ENCODE assay signal across 11 cellular contexts in genomic region chr2:218003994-218004419, GRCh38. TPM values are rescaled to one million over a fixed set of nuclear protein-coding genes. Genes with fewer than 3 reads are reported as not detected.
DNase-seq lines count a peak whose midpoint lies in the region; ATAC-seq and TF ChIP-seq lines count a peak whose summit lies in the region.
"Had no signal": no experiment of that assay in that cellular context is flagged by ENCODE, and none has a peak within 500 bp of the region (broad histone marks: within the 10 kb centered on the region; RNA-seq: fewer than 3 reads in every experiment).

No MANE protein-coding gene starts in this region.

- WGBS in suprapubic skin, result 26% methylated on average over 5 of the region's 6 CpGs

- TF ChIP-seq CTCF in HFF-Myc (IDR thresholded peaks at IDR 0.05; ENCODE audit: low read depth, low read length, missing control alignments) (no peak), chondrocyte (IDR thresholded peaks at IDR 0.05) (no peak), left lung (IDR thresholded peaks at IDR 0.05) (no peak), suprapubic skin (IDR thresholded peaks at IDR 0.05) (no peak)

- peak overlapping the region; percentile 42 for H3K4me3 Mint-ChIP-seq in chondrocyte (ENCODE audit: unreplicated experiment)

- peaks cover 86% of the 10 kb centered on the region for H3K4me1 Mint-ChIP-seq in chondrocyte (ENCODE audit: low read depth)

- ATAC-seq in left lung, result peak; percentile 88

- intact Hi-C loops in left lung (cut with DNase I), result no loop called here

- no peaks in the 10 kb centered on the region for H3K9me3 ChIP-seq in left lung
- no peaks in the 10 kb centered on the region for H3K9me3 ChIP-seq in suprapubic skin

- DNase-seq in HFF-Myc (ENCODE audit: extremely low read depth, low read depth) (peak; percentile 89), chondrocyte (ENCODE audit: low spot score) (no peak), left lung (peak in 1 of 2 donors; percentile 83), suprapubic skin (ENCODE audit: low spot score in 2 of 2) (peak in 1 of 2 donors; percentile 89), ecto neural progenitor cell (ENCODE audit: low spot score) (no peak), NCI-H1417 treated with DMSO at 0.1 percent for 48 hours (lab: John Stamatoyannopoulos, UW) (no peak), NCI-H2081 (lab: John Stamatoyannopoulos, UW) (no peak), DMS53 (lab: John Stamatoyannopoulos, UW) (no peak)
- DNase-seq: effector memory CD4-positive, alpha-beta T cell; NCI-H82; stimulated activated CD8-positive, alpha-beta memory T cell treated with anti-CD3 and anti-CD28 coated beads, Interleukin-4, amount 100 ng/mL, for 48 hours had no signal

- peak overlapping the region in 1 of 2 donors; percentile 73 for H3K27ac ChIP-seq in left lung
- peak overlapping the region; percentile 87 for H3K27ac ChIP-seq in suprapubic skin

- TF ChIP-seq EP300 in suprapubic skin (IDR thresholded peaks at IDR 0.05), result no peak

- no peaks in the 10 kb centered on the region for H3K36me3 Mint-ChIP-seq in chondrocyte (ENCODE audit: low read depth)

- H3K27me3 Mint-ChIP-seq in chondrocyte (ENCODE audit: low read depth), result no peaks in the 10 kb centered on the region

- peaks cover 3 to 29% of the 10 kb centered on the region in 2 donors for H3K4me1 ChIP-seq in left lung
- H3K4me1 ChIP-seq in suprapubic skin, result peaks cover 71% of the 10 kb centered on the region

- TF ChIP-seq POLR2A in suprapubic skin (IDR thresholded peaks at IDR 0.05), result no peak

- H3K27ac Mint-ChIP-seq in chondrocyte (ENCODE audit: unreplicated experiment), result peak overlapping the region; percentile 98

- H3K36me3 ChIP-seq in left lung (no peaks in the 10 kb centered on the region), suprapubic skin (no peaks in the 10 kb centered on the region)

- H3K4me3 ChIP-seq in HFF-Myc (replicated peaks; ENCODE audit: low read depth, low read length) (no peak overlapping the region), left lung (no peak overlapping the region), suprapubic skin (no peak overlapping the region)

- H3K27me3 ChIP-seq in left lung (peaks cover 0 to 4% of the 10 kb centered on the region in 2 donors), suprapubic skin (peaks cover 5% of the 10 kb centered on the region)

- no peaks in the 10 kb centered on the region for H3K9me3 Mint-ChIP-seq in chondrocyte (ENCODE audit: low read depth)

RNA-seq across cellular contexts. Expression of gene TNS1, which starts 1.2 kb away (rescaled TPM):
- 227 to 272 TPM (median 249 TPM) in 3 replicates for total RNA-seq in chondrocyte
- 100 to 1,000 TPM; 303 to 327 TPM for total RNA-seq in left lung
- 100 to 1,000 TPM in 2 of 4 donors, 10 to 100 TPM in 2; 64.1 to 145 (median 99.5) TPM for total RNA-seq in suprapubic skin
